ENCODE assay signal across 1 cellular context in the genomic region with DNA sequence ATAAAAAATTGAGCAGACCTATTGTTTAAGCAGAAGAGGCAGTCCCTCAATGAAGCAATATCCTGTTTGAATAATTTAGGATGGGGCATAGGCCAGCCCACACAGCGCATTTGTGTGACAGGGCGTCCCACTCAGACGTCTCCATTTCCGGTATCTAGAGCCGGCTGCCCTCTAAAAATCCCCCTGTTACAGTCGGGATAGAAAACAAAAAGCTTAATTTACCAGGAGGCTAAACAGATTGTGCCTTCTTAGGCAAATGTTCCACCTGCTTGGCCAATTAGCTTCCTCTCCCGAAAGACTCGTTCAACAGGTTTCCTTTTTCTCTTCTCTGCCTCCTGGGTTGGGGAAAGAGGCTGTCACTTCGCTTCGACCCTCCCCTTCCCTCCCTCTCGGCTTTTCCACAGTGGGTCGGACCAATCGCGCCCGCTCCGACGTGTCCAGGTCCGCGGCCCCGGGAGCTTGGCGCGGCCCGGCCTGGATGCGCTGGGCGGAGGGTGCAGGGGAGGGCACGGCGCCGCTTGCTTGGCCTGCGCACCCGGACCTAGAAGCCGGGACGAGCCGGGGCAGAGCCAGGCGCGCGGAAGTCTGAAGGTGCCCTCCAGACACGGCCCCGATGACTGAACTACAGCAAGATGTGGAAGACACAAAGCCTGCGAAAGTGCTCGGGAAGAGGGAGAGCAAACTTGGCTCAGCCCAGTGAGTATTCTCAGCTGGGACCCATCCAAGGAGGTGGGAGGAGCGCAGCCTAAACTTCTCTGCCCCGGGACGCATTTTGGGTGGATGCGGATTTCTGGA.
A peak's percentile ranks its signal among the peaks of the same experiment; 100 is the strongest.
TF ChIP-seq lines count a peak whose summit lies in the region.

A gene with protein sequence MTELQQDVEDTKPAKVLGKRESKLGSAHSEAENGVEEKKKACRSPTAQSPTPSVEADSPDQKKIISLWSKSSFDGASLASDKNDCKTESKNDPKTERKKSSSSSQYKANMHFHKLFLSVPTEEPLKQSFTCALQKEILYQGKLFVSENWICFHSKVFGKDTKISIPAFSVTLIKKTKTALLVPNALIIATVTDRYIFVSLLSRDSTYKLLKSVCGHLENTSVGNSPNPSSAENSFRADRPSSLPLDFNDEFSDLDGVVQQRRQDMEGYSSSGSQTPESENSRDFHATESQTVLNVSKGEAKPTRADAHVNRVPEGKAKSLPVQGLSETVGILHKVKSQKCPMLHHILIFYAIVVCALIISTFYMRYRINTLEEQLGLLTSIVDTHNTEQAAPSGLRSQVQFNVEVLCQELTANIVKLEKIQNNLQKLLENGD (plus strand): TSS at position 416 of the 795 bp plus-strand sequence. CDS start 198 bp downstream, at position 614.

TF ChIP-seq in WTC11, 78 proteins besides CTCF, POLR2A, EP300 and RAD21 (continued from another document):
- peak; percentile 87; the same call in 1 of the 2 replicates for TF ChIP-seq TP53 (CRISPR knock-in tag; IDR thresholded peaks at IDR 0.05)
- TF ChIP-seq ELF4 (CRISPR knock-in tag; IDR thresholded peaks at IDR 0.05; ENCODE audit: low read depth): no peak
- 0 out of 2 replicates have a peak, but pooled peaks have one; percentile 63 for TF ChIP-seq ZNF219 (CRISPR knock-in tag; IDR thresholded peaks at IDR 0.05; ENCODE audit: borderline replicate concordance)
- TF ChIP-seq ZNF138 (CRISPR knock-in tag; conservative IDR thresholded peaks at IDR 0.05): peak; percentile 75; the same call in 1 of the 2 replicates
- peak; percentile 26; the same call in 1 of the 2 replicates for TF ChIP-seq ESRRA (CRISPR knock-in tag; IDR thresholded peaks at IDR 0.05; ENCODE audit: borderline replicate concordance)
- no peak for TF ChIP-seq SMAD3 (CRISPR knock-in tag; IDR thresholded peaks at IDR 0.05; ENCODE audit: borderline replicate concordance)
- TF ChIP-seq, protein P1, sequence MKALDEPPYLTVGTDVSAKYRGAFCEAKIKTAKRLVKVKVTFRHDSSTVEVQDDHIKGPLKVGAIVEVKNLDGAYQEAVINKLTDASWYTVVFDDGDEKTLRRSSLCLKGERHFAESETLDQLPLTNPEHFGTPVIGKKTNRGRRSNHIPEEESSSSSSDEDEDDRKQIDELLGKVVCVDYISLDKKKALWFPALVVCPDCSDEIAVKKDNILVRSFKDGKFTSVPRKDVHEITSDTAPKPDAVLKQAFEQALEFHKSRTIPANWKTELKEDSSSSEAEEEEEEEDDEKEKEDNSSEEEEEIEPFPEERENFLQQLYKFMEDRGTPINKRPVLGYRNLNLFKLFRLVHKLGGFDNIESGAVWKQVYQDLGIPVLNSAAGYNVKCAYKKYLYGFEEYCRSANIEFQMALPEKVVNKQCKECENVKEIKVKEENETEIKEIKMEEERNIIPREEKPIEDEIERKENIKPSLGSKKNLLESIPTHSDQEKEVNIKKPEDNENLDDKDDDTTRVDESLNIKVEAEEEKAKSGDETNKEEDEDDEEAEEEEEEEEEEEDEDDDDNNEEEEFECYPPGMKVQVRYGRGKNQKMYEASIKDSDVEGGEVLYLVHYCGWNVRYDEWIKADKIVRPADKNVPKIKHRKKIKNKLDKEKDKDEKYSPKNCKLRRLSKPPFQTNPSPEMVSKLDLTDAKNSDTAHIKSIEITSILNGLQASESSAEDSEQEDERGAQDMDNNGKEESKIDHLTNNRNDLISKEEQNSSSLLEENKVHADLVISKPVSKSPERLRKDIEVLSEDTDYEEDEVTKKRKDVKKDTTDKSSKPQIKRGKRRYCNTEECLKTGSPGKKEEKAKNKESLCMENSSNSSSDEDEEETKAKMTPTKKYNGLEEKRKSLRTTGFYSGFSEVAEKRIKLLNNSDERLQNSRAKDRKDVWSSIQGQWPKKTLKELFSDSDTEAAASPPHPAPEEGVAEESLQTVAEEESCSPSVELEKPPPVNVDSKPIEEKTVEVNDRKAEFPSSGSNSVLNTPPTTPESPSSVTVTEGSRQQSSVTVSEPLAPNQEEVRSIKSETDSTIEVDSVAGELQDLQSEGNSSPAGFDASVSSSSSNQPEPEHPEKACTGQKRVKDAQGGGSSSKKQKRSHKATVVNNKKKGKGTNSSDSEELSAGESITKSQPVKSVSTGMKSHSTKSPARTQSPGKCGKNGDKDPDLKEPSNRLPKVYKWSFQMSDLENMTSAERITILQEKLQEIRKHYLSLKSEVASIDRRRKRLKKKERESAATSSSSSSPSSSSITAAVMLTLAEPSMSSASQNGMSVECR (CRISPR knock-in tag; IDR thresholded peaks at IDR 0.05; ENCODE audit: borderline replicate concordance): 0 out of 2 replicates have a peak, but pooled peaks have one; percentile 36
- TF ChIP-seq, protein P2, sequence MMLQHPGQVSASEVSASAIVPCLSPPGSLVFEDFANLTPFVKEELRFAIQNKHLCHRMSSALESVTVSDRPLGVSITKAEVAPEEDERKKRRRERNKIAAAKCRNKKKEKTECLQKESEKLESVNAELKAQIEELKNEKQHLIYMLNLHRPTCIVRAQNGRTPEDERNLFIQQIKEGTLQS (CRISPR knock-in tag; conservative IDR thresholded peaks at IDR 0.05): no peak
- TF ChIP-seq, protein P3, sequence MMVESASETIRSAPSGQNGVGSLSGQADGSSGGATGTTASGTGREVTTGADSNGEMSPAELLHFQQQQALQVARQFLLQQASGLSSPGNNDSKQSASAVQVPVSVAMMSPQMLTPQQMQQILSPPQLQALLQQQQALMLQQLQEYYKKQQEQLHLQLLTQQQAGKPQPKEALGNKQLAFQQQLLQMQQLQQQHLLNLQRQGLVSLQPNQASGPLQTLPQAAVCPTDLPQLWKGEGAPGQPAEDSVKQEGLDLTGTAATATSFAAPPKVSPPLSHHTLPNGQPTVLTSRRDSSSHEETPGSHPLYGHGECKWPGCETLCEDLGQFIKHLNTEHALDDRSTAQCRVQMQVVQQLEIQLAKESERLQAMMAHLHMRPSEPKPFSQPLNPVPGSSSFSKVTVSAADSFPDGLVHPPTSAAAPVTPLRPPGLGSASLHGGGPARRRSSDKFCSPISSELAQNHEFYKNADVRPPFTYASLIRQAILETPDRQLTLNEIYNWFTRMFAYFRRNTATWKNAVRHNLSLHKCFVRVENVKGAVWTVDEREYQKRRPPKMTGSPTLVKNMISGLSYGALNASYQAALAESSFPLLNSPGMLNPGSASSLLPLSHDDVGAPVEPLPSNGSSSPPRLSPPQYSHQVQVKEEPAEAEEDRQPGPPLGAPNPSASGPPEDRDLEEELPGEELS (CRISPR knock-in tag; IDR thresholded peaks at IDR 0.05): peak; percentile 70
- TF ChIP-seq GTF2I (CRISPR knock-in tag; conservative IDR thresholded peaks at IDR 0.05): no peak
- no peak for TF ChIP-seq ZNF416 (CRISPR knock-in tag; IDR thresholded peaks at IDR 0.05)
- peak; percentile 32; the same call in 1 of the 2 replicates for TF ChIP-seq NFYB (CRISPR knock-in tag; conservative IDR thresholded peaks at IDR 0.05; ENCODE audit: low read depth)
- TF ChIP-seq FOXK1 (CRISPR knock-in tag; IDR thresholded peaks at IDR 0.05): 0 out of 2 replicates have a peak, but pooled peaks have one; percentile 55
- peak; percentile 59; the same call in 1 of the 2 replicates for TF ChIP-seq ZBTB21 (CRISPR knock-in tag; IDR thresholded peaks at IDR 0.05; ENCODE audit: borderline replicate concordance)
- no peak for TF ChIP-seq OVOL2 (CRISPR knock-in tag; IDR thresholded peaks at IDR 0.05; ENCODE audit: borderline replicate concordance)
- peak; percentile 71; the same call in 1 of the 2 replicates for TF ChIP-seq KAT7 (CRISPR knock-in tag; IDR thresholded peaks at IDR 0.05; ENCODE audit: borderline replicate concordance)
- TF ChIP-seq, protein P4, sequence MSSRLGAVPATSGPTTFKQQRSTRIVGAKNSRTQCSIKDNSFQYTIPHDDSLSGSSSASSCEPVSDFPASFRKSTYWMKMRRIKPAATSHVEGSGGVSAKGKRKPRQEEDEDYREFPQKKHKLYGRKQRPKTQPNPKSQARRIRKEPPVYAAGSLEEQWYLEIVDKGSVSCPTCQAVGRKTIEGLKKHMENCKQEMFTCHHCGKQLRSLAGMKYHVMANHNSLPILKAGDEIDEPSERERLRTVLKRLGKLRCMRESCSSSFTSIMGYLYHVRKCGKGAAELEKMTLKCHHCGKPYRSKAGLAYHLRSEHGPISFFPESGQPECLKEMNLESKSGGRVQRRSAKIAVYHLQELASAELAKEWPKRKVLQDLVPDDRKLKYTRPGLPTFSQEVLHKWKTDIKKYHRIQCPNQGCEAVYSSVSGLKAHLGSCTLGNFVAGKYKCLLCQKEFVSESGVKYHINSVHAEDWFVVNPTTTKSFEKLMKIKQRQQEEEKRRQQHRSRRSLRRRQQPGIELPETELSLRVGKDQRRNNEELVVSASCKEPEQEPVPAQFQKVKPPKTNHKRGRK (CRISPR knock-in tag; IDR thresholded peaks at IDR 0.05; ENCODE audit: borderline replicate concordance): no peak
- TF ChIP-seq HMGA2 (CRISPR knock-in tag; IDR thresholded peaks at IDR 0.05): no peak
- 0 out of 2 replicates have a peak, but pooled peaks have one; percentile 13 for TF ChIP-seq ZNF121 (CRISPR knock-in tag; IDR thresholded peaks at IDR 0.05)
- TF ChIP-seq, protein P5, sequence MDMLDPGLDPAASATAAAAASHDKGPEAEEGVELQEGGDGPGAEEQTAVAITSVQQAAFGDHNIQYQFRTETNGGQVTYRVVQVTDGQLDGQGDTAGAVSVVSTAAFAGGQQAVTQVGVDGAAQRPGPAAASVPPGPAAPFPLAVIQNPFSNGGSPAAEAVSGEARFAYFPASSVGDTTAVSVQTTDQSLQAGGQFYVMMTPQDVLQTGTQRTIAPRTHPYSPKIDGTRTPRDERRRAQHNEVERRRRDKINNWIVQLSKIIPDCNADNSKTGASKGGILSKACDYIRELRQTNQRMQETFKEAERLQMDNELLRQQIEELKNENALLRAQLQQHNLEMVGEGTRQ (CRISPR knock-in tag; IDR thresholded peaks at IDR 0.05): 0 out of 2 replicates have a peak, but pooled peaks have one; percentile 36
- TF ChIP-seq IRF2 (CRISPR knock-in tag; IDR thresholded peaks at IDR 0.05; ENCODE audit: borderline replicate concordance, low read depth): no peak
- peak; percentile 53; the same call in 1 of the 2 replicates for TF ChIP-seq CREM (CRISPR knock-in tag; IDR thresholded peaks at IDR 0.05)
- no peak for TF ChIP-seq ATF1 (CRISPR knock-in tag; IDR thresholded peaks at IDR 0.05)
- peak; percentile 76 for TF ChIP-seq SP1 (CRISPR knock-in tag; conservative IDR thresholded peaks at IDR 0.05)
- TF ChIP-seq, protein P6, sequence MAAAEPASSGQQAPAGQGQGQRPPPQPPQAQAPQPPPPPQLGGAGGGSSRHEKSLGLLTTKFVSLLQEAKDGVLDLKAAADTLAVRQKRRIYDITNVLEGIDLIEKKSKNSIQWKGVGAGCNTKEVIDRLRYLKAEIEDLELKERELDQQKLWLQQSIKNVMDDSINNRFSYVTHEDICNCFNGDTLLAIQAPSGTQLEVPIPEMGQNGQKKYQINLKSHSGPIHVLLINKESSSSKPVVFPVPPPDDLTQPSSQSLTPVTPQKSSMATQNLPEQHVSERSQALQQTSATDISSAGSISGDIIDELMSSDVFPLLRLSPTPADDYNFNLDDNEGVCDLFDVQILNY (CRISPR knock-in tag; IDR thresholded peaks at IDR 0.05): no peak
- TF ChIP-seq, protein P7, sequence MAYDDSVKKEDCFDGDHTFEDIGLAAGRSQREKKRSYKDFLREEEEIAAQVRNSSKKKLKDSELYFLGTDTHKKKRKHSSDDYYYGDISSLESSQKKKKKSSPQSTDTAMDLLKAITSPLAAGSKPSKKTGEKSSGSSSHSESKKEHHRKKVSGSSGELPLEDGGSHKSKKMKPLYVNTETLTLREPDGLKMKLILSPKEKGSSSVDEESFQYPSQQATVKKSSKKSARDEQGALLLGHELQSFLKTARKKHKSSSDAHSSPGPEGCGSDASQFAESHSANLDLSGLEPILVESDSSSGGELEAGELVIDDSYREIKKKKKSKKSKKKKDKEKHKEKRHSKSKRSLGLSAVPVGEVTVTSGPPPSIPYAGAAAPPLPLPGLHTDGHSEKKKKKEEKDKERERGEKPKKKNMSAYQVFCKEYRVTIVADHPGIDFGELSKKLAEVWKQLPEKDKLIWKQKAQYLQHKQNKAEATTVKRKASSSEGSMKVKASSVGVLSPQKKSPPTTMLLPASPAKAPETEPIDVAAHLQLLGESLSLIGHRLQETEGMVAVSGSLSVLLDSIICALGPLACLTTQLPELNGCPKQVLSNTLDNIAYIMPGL (CRISPR knock-in tag; IDR thresholded peaks at IDR 0.05): peak; percentile 55; the same call in 1 of the 2 replicates
